17 cellular contexts compared by ENCODE assay signal in the genomic region with DNA sequence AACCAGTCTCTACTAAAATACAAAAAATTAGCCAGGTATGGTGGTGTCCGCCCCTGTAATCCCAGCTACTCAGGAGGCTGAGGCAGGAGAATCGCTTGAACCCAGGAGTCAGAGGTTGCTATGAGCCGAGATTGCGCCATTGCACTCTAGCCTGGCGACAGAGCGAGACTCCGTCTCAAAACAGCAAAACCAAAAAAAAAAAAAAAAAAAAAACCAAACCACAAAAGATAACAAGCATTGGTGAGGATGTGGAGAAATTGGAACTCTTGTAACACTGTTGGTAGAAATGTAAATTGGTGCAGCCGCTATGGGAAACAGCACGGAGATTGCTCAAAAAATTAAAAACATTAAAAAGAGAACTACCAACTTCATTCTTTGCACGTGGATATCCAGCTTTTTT.
DNase-seq lines count a peak whose midpoint lies in the region; ATAC-seq, FAIRE-seq and TF ChIP-seq lines count a peak whose summit lies in the region.
"Had no signal": no experiment of that assay in that cellular context is flagged by ENCODE, and none has a peak within 500 bp of the region (broad histone marks: within the 10 kb centered on the region; RNA-seq: fewer than 3 reads in every experiment).

No MANE protein-coding gene starts in this region.

- peaks cover 24% of the 10 kb centered on the region for H3K4me1 Mint-ChIP-seq in activated naive CD8-positive, alpha-beta T cell treated with anti-CD3 and anti-CD28 coated beads for 36 hours
- H3K4me1 Mint-ChIP-seq in activated naive CD8-positive, alpha-beta T cell treated with anti-CD3 and anti-CD28 coated beads, Interleukin-2, amount 50 U/mL, for 24 hours = peaks cover 24% of the 10 kb centered on the region
- peaks cover 49% of the 10 kb centered on the region for H3K4me1 Mint-ChIP-seq in central memory CD8-positive, alpha-beta T cell
- peaks cover 14% of the 10 kb centered on the region for H3K4me1 Mint-ChIP-seq in progenitor cell of endocrine pancreas (ENCODE audit: low read depth)

- no peak for TF ChIP-seq CTCF in progenitor cell of endocrine pancreas (IDR thresholded peaks at IDR 0.05; ENCODE audit: unreplicated experiment)

- H3K27me3 Mint-ChIP-seq in activated naive CD8-positive, alpha-beta T cell treated with anti-CD3 and anti-CD28 coated beads for 36 hours = no peaks in the 10 kb centered on the region
- H3K27me3 Mint-ChIP-seq in activated naive CD8-positive, alpha-beta T cell treated with anti-CD3 and anti-CD28 coated beads, Interleukin-2, amount 50 U/mL, for 24 hours = no peaks in the 10 kb centered on the region
- no peaks in the 10 kb centered on the region for H3K27me3 Mint-ChIP-seq in central memory CD8-positive, alpha-beta T cell
- H3K27me3 Mint-ChIP-seq in progenitor cell of endocrine pancreas = no peaks in the 10 kb centered on the region
- H3K27me3 Mint-ChIP-seq: brain had no signal

- ATAC-seq in activated naive CD8-positive, alpha-beta T cell treated with anti-CD3 and anti-CD28 coated beads, Interleukin-2, amount 50 U/mL, for 24 hours = no peak
- peak; percentile 71 for ATAC-seq in central memory CD8-positive, alpha-beta T cell (replicated peaks; ENCODE audit: extremely low read depth, poor library complexity, severe bottlenecking)
- no peak for ATAC-seq in HG03520 (IDR thresholded peaks at IDR 0.05; ENCODE audit: unreplicated experiment)
- ATAC-seq: activated CD4-positive, CD25-positive, alpha-beta regulatory T cell treated with anti-CD3 and anti-CD28 coated beads, Interleukin-2, amount 50 U/mL, for 24 hours had no signal

- H3K27ac Mint-ChIP-seq in activated naive CD8-positive, alpha-beta T cell treated with anti-CD3 and anti-CD28 coated beads for 36 hours = no peak overlapping the region
- no peak overlapping the region for H3K27ac Mint-ChIP-seq in activated naive CD8-positive, alpha-beta T cell treated with anti-CD3 and anti-CD28 coated beads, Interleukin-2, amount 50 U/mL, for 24 hours
- H3K27ac Mint-ChIP-seq in central memory CD8-positive, alpha-beta T cell (ENCODE audit: low read depth) = peak overlapping the region; percentile 64
- peak overlapping the region; percentile 29 for H3K27ac Mint-ChIP-seq in progenitor cell of endocrine pancreas
- H3K27ac Mint-ChIP-seq: brain, mesothelial cell of epicardium, neural progenitor cell had no signal

- peak overlapping the region; percentile 14 for H3K4me3 Mint-ChIP-seq in activated naive CD8-positive, alpha-beta T cell treated with anti-CD3 and anti-CD28 coated beads for 36 hours
- H3K4me3 Mint-ChIP-seq in activated naive CD8-positive, alpha-beta T cell treated with anti-CD3 and anti-CD28 coated beads, Interleukin-2, amount 50 U/mL, for 24 hours = no peak overlapping the region
- peak overlapping the region; percentile 50 for H3K4me3 Mint-ChIP-seq in central memory CD8-positive, alpha-beta T cell
- H3K4me3 Mint-ChIP-seq in progenitor cell of endocrine pancreas (ENCODE audit: low read depth) = no peak overlapping the region
- H3K4me3 Mint-ChIP-seq: brain, mesothelial cell of epicardium, neural progenitor cell had no signal

- DNase-seq in activated naive CD8-positive, alpha-beta T cell treated with anti-CD3 and anti-CD28 coated beads for 36 hours = no peak
- no peak for DNase-seq in activated naive CD8-positive, alpha-beta T cell treated with anti-CD3 and anti-CD28 coated beads, Interleukin-2, amount 50 U/mL, for 24 hours
- DNase-seq in NOMO-1 (lab: John Stamatoyannopoulos, UW; ENCODE audit: unreplicated experiment in 2 of 2) (peak; percentile 48 to 80), progenitor cell of endocrine pancreas (ENCODE audit: low spot score, unreplicated experiment) (no peak), HTR-8/SVneo (ENCODE audit: insufficient read length, low spot score) (no peak)
- DNase-seq in central memory CD8-positive, alpha-beta T cell (ENCODE audit: low spot score in 2 of 2) = no peak
- no peak for DNase-seq in activated CD8-positive, alpha-beta memory T cell treated with anti-CD3 and anti-CD28 coated beads for 24 hours
- DNase-seq: activated naive CD4-positive, alpha-beta T cell treated with Interleukin-2 at 50 U/mL for 16 hours; foreskin fibroblast; NCI-H1694 treated with DMSO at 0.1 percent for 48 hours; testis had no signal

- H3K36me3 Mint-ChIP-seq in activated naive CD8-positive, alpha-beta T cell treated with anti-CD3 and anti-CD28 coated beads for 36 hours = no peaks in the 10 kb centered on the region
- no peaks in the 10 kb centered on the region for H3K36me3 Mint-ChIP-seq in activated naive CD8-positive, alpha-beta T cell treated with anti-CD3 and anti-CD28 coated beads, Interleukin-2, amount 50 U/mL, for 24 hours (ENCODE audit: low read depth)
- peaks cover 9% of the 10 kb centered on the region for H3K36me3 Mint-ChIP-seq in central memory CD8-positive, alpha-beta T cell (ENCODE audit: insufficient read depth)
- peaks cover 2% of the 10 kb centered on the region for H3K36me3 Mint-ChIP-seq in progenitor cell of endocrine pancreas (ENCODE audit: insufficient read depth)
- H3K36me3 Mint-ChIP-seq: brain, mesothelial cell of epicardium, neural progenitor cell had no signal

- no peak for FAIRE-seq in HTR-8/SVneo (lab: Jason Lieb, UNC)
- FAIRE-seq: GM12891 had no signal

- no peaks in the 10 kb centered on the region for H3K9me3 Mint-ChIP-seq in activated naive CD8-positive, alpha-beta T cell treated with anti-CD3 and anti-CD28 coated beads for 36 hours
- no peaks in the 10 kb centered on the region for H3K9me3 Mint-ChIP-seq in activated naive CD8-positive, alpha-beta T cell treated with anti-CD3 and anti-CD28 coated beads, Interleukin-2, amount 50 U/mL, for 24 hours
- H3K9me3 Mint-ChIP-seq in central memory CD8-positive, alpha-beta T cell = no peaks in the 10 kb centered on the region
- no peaks in the 10 kb centered on the region for H3K9me3 Mint-ChIP-seq in progenitor cell of endocrine pancreas (ENCODE audit: low read depth)
- H3K9me3 Mint-ChIP-seq: brain, mesothelial cell of epicardium, neural progenitor cell had no signal

Comparison
In these comparisons a context has a peak if more than half of its experiments do, and no peak if none do; other contexts are left out.
1. H3K4me3 Mint-ChIP-seq: peak in activated naive CD8-positive, alpha-beta T cell treated with anti-CD3 and anti-CD28 coated beads for 36 hours (single experiment) and central memory CD8-positive, alpha-beta T cell (single experiment); none in activated naive CD8-positive, alpha-beta T cell treated with anti-CD3 and anti-CD28 coated beads, Interleukin-2, amount 50 U/mL, for 24 hours (single experiment) and progenitor cell of endocrine pancreas (single experiment).
2. DNase-seq: peak in NOMO-1 (2 of 2); none in activated naive CD8-positive, alpha-beta T cell treated with anti-CD3 and anti-CD28 coated beads for 36 hours (single experiment), activated naive CD8-positive, alpha-beta T cell treated with anti-CD3 and anti-CD28 coated beads, Interleukin-2, amount 50 U/mL, for 24 hours (single experiment), central memory CD8-positive, alpha-beta T cell (0 of 2), progenitor cell of endocrine pancreas (single experiment), HTR-8/SVneo (single experiment) and activated CD8-positive, alpha-beta memory T cell treated with anti-CD3 and anti-CD28 coated beads for 24 hours (single experiment).
3. H3K27ac Mint-ChIP-seq: peak in central memory CD8-positive, alpha-beta T cell (single experiment) and progenitor cell of endocrine pancreas (single experiment); none in activated naive CD8-positive, alpha-beta T cell treated with anti-CD3 and anti-CD28 coated beads for 36 hours (single experiment) and activated naive CD8-positive, alpha-beta T cell treated with anti-CD3 and anti-CD28 coated beads, Interleukin-2, amount 50 U/mL, for 24 hours (single experiment).